17 cellular contexts compared by ENCODE assay signal in genomic region chr1:204091787-204092312, GRCh38. TPM values are rescaled to one million over a fixed set of nuclear protein-coding genes. Genes with fewer than 3 reads are reported as not detected.
A peak's percentile ranks its signal among the peaks of the same experiment; 100 is the strongest.
DNase-seq lines count a peak whose midpoint lies in the region; ATAC-seq and TF ChIP-seq lines count a peak whose summit lies in the region.
"Had no signal": no experiment of that assay in that cellular context is flagged by ENCODE, and none has a peak within 500 bp of the region (broad histone marks: within the 10 kb centered on the region; RNA-seq: fewer than 3 reads in every experiment).

No MANE protein-coding gene starts in this region.

- no peak for TF ChIP-seq EP300 in transverse colon (IDR thresholded peaks at IDR 0.05; ENCODE audit: low read depth)

- in situ Hi-C loops in transverse colon (cut with MboI; ENCODE audit: low pct_ligation_motif_present in 1 of 4, low pct_unique_long_range_greater_than_20kb in 1 of 4, low sequenced_read_pairs in 3 of 4), result no loop called here

- no peaks in the 10 kb centered on the region for H3K27me3 ChIP-seq in transverse colon

- no peak for TF ChIP-seq POLR2A in transverse colon (IDR thresholded peaks at IDR 0.05)

- H3K27ac ChIP-seq in VCaP (peak overlapping the region; percentile 100; the same call in 1 of the 2 replicates), transverse colon (peak overlapping the region; percentile 77 to 88 (median 81))

- TF ChIP-seq CTCF in VCaP (conservative IDR thresholded peaks at IDR 0.05) (no peak), neural crest cell (conservative IDR thresholded peaks at IDR 0.05) (no peak), transverse colon (IDR thresholded peaks at IDR 0.05) (no peak)

- WGBS in transverse colon (ENCODE audit: low coverage in 1 of 2), 2 donors, result 74 to 82% methylated on average over 4 to 5 of the region's 5 CpGs

- no peaks in the 10 kb centered on the region for H3K36me3 Mint-ChIP-seq in central memory CD8-positive, alpha-beta T cell (ENCODE audit: insufficient read depth)
- no peaks in the 10 kb centered on the region for H3K36me3 Mint-ChIP-seq in neural crest cell (ENCODE audit: low read depth)

- ATAC-seq in central memory CD8-positive, alpha-beta T cell (replicated peaks; ENCODE audit: extremely low read depth, poor library complexity, severe bottlenecking), result no peak
- ATAC-seq in HG02571 (IDR thresholded peaks at IDR 0.05; ENCODE audit: unreplicated experiment) (no peak), GM21360 (IDR thresholded peaks at IDR 0.05; ENCODE audit: unreplicated experiment) (no peak)

- no peaks in the 10 kb centered on the region for H3K27me3 Mint-ChIP-seq in central memory CD8-positive, alpha-beta T cell
- no peaks in the 10 kb centered on the region for H3K27me3 Mint-ChIP-seq in neural crest cell (ENCODE audit: low read depth)
- H3K27me3 Mint-ChIP-seq: CD4-positive, alpha-beta T cell had no signal

- H3K4me1 ChIP-seq in transverse colon, result peaks cover 70 to 86% (median 77%) of the 10 kb centered on the region in 4 donors

- no peak overlapping the region for H3K4me3 ChIP-seq in transverse colon

- no peaks in the 10 kb centered on the region for H3K9me3 ChIP-seq in transverse colon
- H3K9me3 ChIP-seq: SK-N-SH had no signal

- no peak overlapping the region for H3K4me3 Mint-ChIP-seq in central memory CD8-positive, alpha-beta T cell
- no peak overlapping the region for H3K4me3 Mint-ChIP-seq in neural crest cell
- H3K4me3 Mint-ChIP-seq: B cell; CD4-positive, alpha-beta T cell had no signal

- peak overlapping the region; percentile 16 for H3K27ac Mint-ChIP-seq in central memory CD8-positive, alpha-beta T cell (ENCODE audit: low read depth)
- peak overlapping the region; percentile 93 for H3K27ac Mint-ChIP-seq in neural crest cell (ENCODE audit: unreplicated experiment)
- H3K27ac Mint-ChIP-seq: B cell; CD4-positive, alpha-beta T cell had no signal

- DNase-seq in central memory CD8-positive, alpha-beta T cell (ENCODE audit: low spot score in 2 of 2), result no peak
- DNase-seq in neural crest cell (ENCODE audit: low read depth, low spot score) (no peak), transverse colon (no peak), 8988T (no peak)
- DNase-seq in activated effector memory CD4-positive, alpha-beta T cell treated with Interleukin-2 at 50 U/mL for 16 hours, result no peak
- DNase-seq: Calu3; CD4-positive, alpha-beta T cell; NCI-H1048; NCI-H146; NCI-H2081; NCI-H524 treated with DMSO at 0.1 percent for 48 hours; Right ventricle myocardium superior; SK-N-SH had no signal

- peaks cover 36% of the 10 kb centered on the region for H3K4me1 Mint-ChIP-seq in central memory CD8-positive, alpha-beta T cell
- H3K4me1 Mint-ChIP-seq in neural crest cell, result peaks cover 85% of the 10 kb centered on the region
- H3K4me1 Mint-ChIP-seq: B cell had no signal

- intact Hi-C loops in transverse colon (cut with DNase I; ENCODE audit: low total_unique reads), result no loop called here

- H3K9me3 Mint-ChIP-seq in central memory CD8-positive, alpha-beta T cell, result no peaks in the 10 kb centered on the region
- no peaks in the 10 kb centered on the region for H3K9me3 Mint-ChIP-seq in neural crest cell
- H3K9me3 Mint-ChIP-seq: CD4-positive, alpha-beta T cell had no signal

- no peaks in the 10 kb centered on the region for H3K36me3 ChIP-seq in transverse colon

RNA-seq across cellular contexts. Expression of gene SOX13, which starts 18.9 kb away (rescaled TPM):
- total RNA-seq in neural crest cell, result 60.9 and 64.4 TPM in 2 replicates
- 10 to 100 TPM; 12.1 to 34.1 (median 33.4) TPM for total RNA-seq in transverse colon

RNA-seq across cellular contexts. Expression of gene ETNK2, which starts 60.0 kb away (rescaled TPM):
- total RNA-seq in neural crest cell, result 12.1 and 14.5 TPM in 2 replicates
- 1 to 10 TPM in 3 of 4 donors, not detected in 1; 1.9 to 3.7 (median 3.3) TPM for total RNA-seq in transverse colon
